ENCODE assay signal across 1 cellular context in the genomic region with DNA sequence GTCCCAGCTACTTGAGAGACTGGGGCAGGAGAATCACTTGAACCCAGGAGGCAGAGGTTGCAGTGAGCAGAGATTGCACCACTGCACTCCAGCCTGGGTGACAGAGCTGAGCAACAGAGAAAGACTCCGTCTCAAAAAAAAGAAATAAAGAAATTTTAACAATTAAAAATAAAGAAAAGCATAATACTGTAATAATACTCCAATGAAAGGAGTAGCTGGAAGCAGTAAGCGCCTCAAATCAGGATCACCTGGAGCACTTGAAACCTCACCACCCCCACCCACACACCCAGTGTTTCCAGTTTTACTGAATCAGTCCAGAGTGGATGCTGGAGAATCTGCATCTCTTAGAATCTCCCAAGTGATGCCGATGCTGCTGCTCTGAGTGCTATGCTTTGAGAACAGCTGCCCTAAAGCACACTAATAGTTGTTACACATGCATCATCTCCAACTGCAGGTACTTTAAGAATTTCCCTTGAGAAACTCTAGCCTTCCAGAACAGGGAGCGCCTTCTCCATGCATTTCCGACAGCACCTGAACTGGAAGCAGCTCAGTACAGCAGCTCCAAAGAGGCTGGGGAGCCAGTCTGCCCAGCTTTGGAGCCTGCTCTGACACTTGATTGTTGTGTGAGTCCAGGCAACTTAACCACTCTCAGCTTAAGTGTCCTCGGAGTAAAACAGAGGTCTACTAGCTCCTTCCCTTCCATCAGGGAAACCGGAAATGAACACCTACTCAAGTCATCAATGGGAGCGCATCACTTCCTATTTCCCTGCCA.
TF ChIP-seq lines count a peak whose summit lies in the region.

No MANE protein-coding gene starts in this region.

TF ChIP-seq in HEK293, 187 proteins besides CTCF, POLR2A, EP300 and RAD21 (continued from another document):
- TF ChIP-seq, protein P1, sequence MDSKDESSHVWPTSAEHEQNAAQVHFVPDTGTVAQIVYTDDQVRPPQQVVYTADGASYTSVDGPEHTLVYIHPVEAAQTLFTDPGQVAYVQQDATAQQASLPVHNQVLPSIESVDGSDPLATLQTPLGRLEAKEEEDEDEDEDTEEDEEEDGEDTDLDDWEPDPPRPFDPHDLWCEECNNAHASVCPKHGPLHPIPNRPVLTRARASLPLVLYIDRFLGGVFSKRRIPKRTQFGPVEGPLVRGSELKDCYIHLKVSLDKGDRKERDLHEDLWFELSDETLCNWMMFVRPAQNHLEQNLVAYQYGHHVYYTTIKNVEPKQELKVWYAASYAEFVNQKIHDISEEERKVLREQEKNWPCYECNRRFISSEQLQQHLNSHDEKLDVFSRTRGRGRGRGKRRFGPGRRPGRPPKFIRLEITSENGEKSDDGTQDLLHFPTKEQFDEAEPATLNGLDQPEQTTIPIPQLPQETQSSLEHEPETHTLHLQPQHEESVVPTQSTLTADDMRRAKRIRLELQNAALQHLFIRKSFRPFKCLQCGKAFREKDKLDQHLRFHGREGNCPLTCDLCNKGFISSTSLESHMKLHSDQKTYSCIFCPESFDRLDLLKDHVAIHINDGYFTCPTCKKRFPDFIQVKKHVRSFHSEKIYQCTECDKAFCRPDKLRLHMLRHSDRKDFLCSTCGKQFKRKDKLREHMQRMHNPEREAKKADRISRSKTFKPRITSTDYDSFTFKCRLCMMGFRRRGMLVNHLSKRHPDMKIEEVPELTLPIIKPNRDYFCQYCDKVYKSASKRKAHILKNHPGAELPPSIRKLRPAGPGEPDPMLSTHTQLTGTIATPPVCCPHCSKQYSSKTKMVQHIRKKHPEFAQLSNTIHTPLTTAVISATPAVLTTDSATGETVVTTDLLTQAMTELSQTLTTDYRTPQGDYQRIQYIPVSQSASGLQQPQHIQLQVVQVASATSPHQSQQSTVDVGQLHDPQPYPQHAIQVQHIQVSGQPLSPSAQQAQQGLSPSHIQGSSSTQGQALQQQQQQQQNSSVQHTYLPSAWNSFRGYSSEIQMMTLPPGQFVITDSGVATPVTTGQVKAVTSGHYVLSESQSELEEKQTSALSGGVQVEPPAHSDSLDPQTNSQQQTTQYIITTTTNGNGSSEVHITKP (tag by site-specific recombination; IDR thresholded peaks at IDR 0.05), result peak; percentile 95
- peak; percentile 66 for TF ChIP-seq ZNF394 (tag by site-specific recombination; IDR thresholded peaks at IDR 0.05; ENCODE audit: borderline replicate concordance)
- TF ChIP-seq GLI4 (tag by site-specific recombination; IDR thresholded peaks at IDR 0.05), result no peak
- no peak for TF ChIP-seq YY2 (tag by site-specific recombination; IDR thresholded peaks at IDR 0.05)
- TF ChIP-seq, protein P2, sequence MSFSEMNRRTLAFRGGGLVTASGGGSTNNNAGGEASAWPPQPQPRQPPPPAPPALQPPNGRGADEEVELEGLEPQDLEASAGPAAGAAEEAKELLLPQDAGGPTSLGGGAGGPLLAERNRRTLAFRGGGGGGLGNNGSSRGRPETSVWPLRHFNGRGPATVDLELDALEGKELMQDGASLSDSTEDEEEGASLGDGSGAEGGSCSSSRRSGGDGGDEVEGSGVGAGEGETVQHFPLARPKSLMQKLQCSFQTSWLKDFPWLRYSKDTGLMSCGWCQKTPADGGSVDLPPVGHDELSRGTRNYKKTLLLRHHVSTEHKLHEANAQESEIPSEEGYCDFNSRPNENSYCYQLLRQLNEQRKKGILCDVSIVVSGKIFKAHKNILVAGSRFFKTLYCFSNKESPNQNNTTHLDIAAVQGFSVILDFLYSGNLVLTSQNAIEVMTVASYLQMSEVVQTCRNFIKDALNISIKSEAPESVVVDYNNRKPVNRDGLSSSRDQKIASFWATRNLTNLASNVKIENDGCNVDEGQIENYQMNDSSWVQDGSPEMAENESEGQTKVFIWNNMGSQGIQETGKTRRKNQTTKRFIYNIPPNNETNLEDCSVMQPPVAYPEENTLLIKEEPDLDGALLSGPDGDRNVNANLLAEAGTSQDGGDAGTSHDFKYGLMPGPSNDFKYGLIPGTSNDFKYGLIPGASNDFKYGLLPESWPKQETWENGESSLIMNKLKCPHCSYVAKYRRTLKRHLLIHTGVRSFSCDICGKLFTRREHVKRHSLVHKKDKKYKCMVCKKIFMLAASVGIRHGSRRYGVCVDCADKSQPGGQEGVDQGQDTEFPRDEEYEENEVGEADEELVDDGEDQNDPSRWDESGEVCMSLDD (tag by site-specific recombination; IDR thresholded peaks at IDR 0.05), result no peak
- no peak for TF ChIP-seq HOXC10 (CRISPR knock-in tag; IDR thresholded peaks at IDR 0.05)
- TF ChIP-seq, protein P3, sequence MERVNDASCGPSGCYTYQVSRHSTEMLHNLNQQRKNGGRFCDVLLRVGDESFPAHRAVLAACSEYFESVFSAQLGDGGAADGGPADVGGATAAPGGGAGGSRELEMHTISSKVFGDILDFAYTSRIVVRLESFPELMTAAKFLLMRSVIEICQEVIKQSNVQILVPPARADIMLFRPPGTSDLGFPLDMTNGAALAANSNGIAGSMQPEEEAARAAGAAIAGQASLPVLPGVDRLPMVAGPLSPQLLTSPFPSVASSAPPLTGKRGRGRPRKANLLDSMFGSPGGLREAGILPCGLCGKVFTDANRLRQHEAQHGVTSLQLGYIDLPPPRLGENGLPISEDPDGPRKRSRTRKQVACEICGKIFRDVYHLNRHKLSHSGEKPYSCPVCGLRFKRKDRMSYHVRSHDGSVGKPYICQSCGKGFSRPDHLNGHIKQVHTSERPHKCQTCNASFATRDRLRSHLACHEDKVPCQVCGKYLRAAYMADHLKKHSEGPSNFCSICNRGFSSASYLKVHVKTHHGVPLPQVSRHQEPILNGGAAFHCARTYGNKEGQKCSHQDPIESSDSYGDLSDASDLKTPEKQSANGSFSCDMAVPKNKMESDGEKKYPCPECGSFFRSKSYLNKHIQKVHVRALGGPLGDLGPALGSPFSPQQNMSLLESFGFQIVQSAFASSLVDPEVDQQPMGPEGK (tag by site-specific recombination; IDR thresholded peaks at IDR 0.05), result no peak
- no peak for TF ChIP-seq ZNF660 (tag by site-specific recombination; IDR thresholded peaks at IDR 0.05)
